18 cellular contexts compared by ENCODE assay signal in the genomic region with DNA sequence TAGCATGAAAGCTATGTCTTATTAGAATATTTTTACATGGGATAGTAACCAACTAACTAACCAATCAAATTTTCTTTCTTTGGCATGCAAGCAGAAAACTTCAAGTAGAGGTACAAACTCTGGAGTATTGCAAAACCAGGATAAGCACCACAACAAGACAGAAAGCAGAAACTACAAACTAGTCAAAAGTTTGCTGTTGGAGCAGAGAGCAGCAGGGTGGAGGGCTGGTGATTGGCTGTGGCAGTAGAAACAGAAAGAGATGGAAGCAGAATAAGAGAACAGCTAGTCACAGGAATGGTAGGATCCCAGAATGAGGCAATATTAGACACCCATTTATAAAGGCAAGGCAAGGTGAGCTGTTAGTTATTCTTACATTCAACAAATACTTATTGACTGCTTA. TPM values are rescaled to one million over a fixed set of nuclear protein-coding genes. Genes with fewer than 3 reads are reported as not detected.
DNase-seq lines count a peak whose midpoint lies in the region; ATAC-seq, FAIRE-seq and TF ChIP-seq lines count a peak whose summit lies in the region.
"Had no signal": no experiment of that assay in that cellular context is flagged by ENCODE, and none has a peak within 500 bp of the region (broad histone marks: within the 10 kb centered on the region; RNA-seq: fewer than 3 reads in every experiment).

No MANE protein-coding gene starts in this region.

- dilution Hi-C loops in keratinocyte (cut with MboI; ENCODE audit: extremely low pct_ligation_motif_present, low sequenced_read_pairs), result no loop called here

- no peaks in the 10 kb centered on the region for H3K79me2 ChIP-seq in KMS-11 (ENCODE audit: insufficient read depth, low read depth)
- no peaks in the 10 kb centered on the region for H3K79me2 ChIP-seq in keratinocyte (ENCODE audit: control insufficient read depth, insufficient read depth, low read length)

- peak overlapping the region; percentile 6; the same call in 1 of the 2 replicates for H2AFZ ChIP-seq in KMS-11 (ENCODE audit: low read depth)
- peak overlapping the region; percentile 27 for H2AFZ ChIP-seq in keratinocyte (ENCODE audit: control insufficient read depth, low read length)

- TF ChIP-seq CTCF in KMS-11 (conservative IDR thresholded peaks at IDR 0.05; ENCODE audit: low read depth, low read length), result no peak
- no peak for TF ChIP-seq CTCF in keratinocyte (optimal IDR thresholded peaks at IDR 0.05 in 1 of 3, IDR thresholded peaks at IDR 0.05 in 1 of 3, conservative IDR thresholded peaks at IDR 0.05 in 1 of 3; ENCODE audit: extremely low read depth in 1 of 3, insufficient read depth in 2 of 3, low read length in 3 of 3)

- DNase-seq in AML-193 (lab: John Stamatoyannopoulos, UW) (peak; percentile 16), OCI-M1 (lab: John Stamatoyannopoulos, UW) (peak; percentile 42), keratinocyte (ENCODE audit: low read depth, low spot score) (no peak)
- DNase-seq in stimulated activated CD4-positive, alpha-beta T cell treated with anti-CD3 and anti-CD28 coated beads, Interleukin-4, amount 100 ng/mL, for 4 hours, result no peak
- DNase-seq in activated CD8-positive, alpha-beta memory T cell treated with anti-CD3 and anti-CD28 coated beads for 24 hours, result no peak
- DNase-seq: CD8-positive, alpha-beta memory T cell; DND-41; NCI-H1092; NCI-H146; NCI-H2081 treated with DMSO at 0.1 percent for 48 hours; NCI-H524; SJCRH30 had no signal

- H3K27me3 ChIP-seq in KMS-11 (ENCODE audit: insufficient read depth, low read depth), result no peaks in the 10 kb centered on the region
- no peaks in the 10 kb centered on the region for H3K27me3 ChIP-seq in keratinocyte (ENCODE audit: control insufficient read depth, extremely low read depth, insufficient read depth, low read length)
- H3K27me3 ChIP-seq: BLaER1, SJCRH30 had no signal

- H3K9me1 ChIP-seq in keratinocyte (ENCODE audit: control insufficient read depth, extremely low read depth, insufficient read depth, low read length), result no peaks in the 10 kb centered on the region

- H3K4me3 ChIP-seq in KMS-11 (IDR thresholded peaks at IDR 0.05; ENCODE audit: insufficient read depth, low read depth, low read length) (no peak overlapping the region), keratinocyte (ENCODE audit: control insufficient read depth in 2 of 3, extremely low read depth in 1 of 3, insufficient read depth in 2 of 3, low read depth in 1 of 3, low read length in 3 of 3) (no peak overlapping the region)
- H3K4me3 ChIP-seq: BLaER1, GM12878, SJCRH30 had no signal

- no peaks in the 10 kb centered on the region for H3K9me3 ChIP-seq in keratinocyte (ENCODE audit: control insufficient read depth, low read depth, low read length)
- H3K9me3 ChIP-seq: BLaER1, SJCRH30 had no signal

- peak overlapping the region; percentile 69; the same call in 1 of the 2 replicates for H3K4me2 ChIP-seq in KMS-11
- no peak overlapping the region for H3K4me2 ChIP-seq in keratinocyte (ENCODE audit: control insufficient read depth, extremely low read depth, insufficient read depth, low read depth, low read length)
- H3K4me2 ChIP-seq: BLaER1 had no signal

- FAIRE-seq in keratinocyte (lab: Jason Lieb, UNC), result no peak
- FAIRE-seq: G401.6 had no signal

- H4K20me1 ChIP-seq in KMS-11 (ENCODE audit: insufficient read depth) (no peaks in the 10 kb centered on the region), keratinocyte (ENCODE audit: control insufficient read depth, extremely low read depth, insufficient read depth, low read length) (no peaks in the 10 kb centered on the region)
- H4K20me1 ChIP-seq: BLaER1 had no signal

- ATAC-seq in GM18873 (IDR thresholded peaks at IDR 0.05; ENCODE audit: low FRiP score, unreplicated experiment), result no peak
- ATAC-seq in HG02623 (IDR thresholded peaks at IDR 0.05; ENCODE audit: unreplicated experiment), result no peak
- ATAC-seq: GM12878 had no signal

- H3K9ac ChIP-seq in KMS-11, result no peak overlapping the region
- no peak overlapping the region for H3K9ac ChIP-seq in keratinocyte (ENCODE audit: control insufficient read depth, extremely low read depth, insufficient read depth, low read length)
- H3K9ac ChIP-seq: BLaER1 had no signal

- H3K4me1 ChIP-seq in KMS-11 (ENCODE audit: low read depth, poor library complexity, severe bottlenecking), result peaks cover 77% of the 10 kb centered on the region
- peaks cover 8% of the 10 kb centered on the region for H3K4me1 ChIP-seq in keratinocyte (ENCODE audit: control insufficient read depth, extremely low read depth, insufficient read depth, low read length)

- H3K36me3 ChIP-seq in KMS-11 (ENCODE audit: insufficient read depth), result no peaks in the 10 kb centered on the region
- no peaks in the 10 kb centered on the region for H3K36me3 ChIP-seq in keratinocyte (ENCODE audit: control insufficient read depth in 2 of 2, extremely low read depth in 1 of 2, insufficient read depth in 2 of 2, low read length in 2 of 2)
- H3K36me3 ChIP-seq: BLaER1, SJCRH30 had no signal

- H3K27ac ChIP-seq in KMS-11 (peak overlapping the region; percentile 12; the same call in 1 of the 2 replicates), keratinocyte (ENCODE audit: control insufficient read depth, insufficient read depth, low read length) (no peak overlapping the region)
- H3K27ac ChIP-seq: BLaER1, SJCRH30 had no signal

RNA-seq across cellular contexts. Expression of a gene that starts 6.8 kb away (rescaled TPM):
- polyA plus RNA-seq in keratinocyte, result 9.6 to 16.4 TPM (median 11.3 TPM) in 3 replicates
- 11.0 TPM for polyA plus RNA-seq in keratinocyte (2011; ENCODE audit: low read depth)
- 5.1 and 12.4 TPM in 2 replicates for polyA plus RNA-seq in keratinocyte (2011; cell fraction: cytosol; rRNA removed)
- polyA plus RNA-seq in keratinocyte (2011; cell fraction: nucleus; rRNA removed), result 13.1 and 17.2 TPM in 2 replicates
- polyA plus RNA-seq in keratinocyte (2012; ENCODE audit: low replicate concordance), result 11.0 and 14.0 TPM in 2 replicates
- 11.1 to 54.0 TPM (median 28.9 TPM) in 3 replicates for polyA minus RNA-seq in keratinocyte
- 20.0 TPM for polyA minus RNA-seq in keratinocyte (2011; cell fraction: cytosol; rRNA and poly(A)+ RNA removed)
- 40.9 and 87.0 TPM in 2 replicates for polyA minus RNA-seq in keratinocyte (2011; cell fraction: nucleus; rRNA and poly(A)+ RNA removed)

Comparison
In these comparisons a context has a peak if more than half of its experiments do, and no peak if none do; other contexts are left out.
1. DNase-seq: peak in AML-193 (2 of 2) and OCI-M1 (single experiment); none in keratinocyte (single experiment), stimulated activated CD4-positive, alpha-beta T cell treated with anti-CD3 and anti-CD28 coated beads, Interleukin-4, amount 100 ng/mL, for 4 hours (0 of 2) and activated CD8-positive, alpha-beta memory T cell treated with anti-CD3 and anti-CD28 coated beads for 24 hours (single experiment).